Comparison of ENCODE assay signal across 20 cellular contexts in genomic region chr13:84912720-84913119, GRCh38.
"Had no signal": no experiment of that assay in that cellular context is flagged by ENCODE, and none has a peak within 500 bp of the region (broad histone marks: within the 10 kb centered on the region; RNA-seq: fewer than 3 reads in every experiment).

No MANE protein-coding gene starts in this region.

- H3K9me3 ChIP-seq: SJSA1 had no signal

- H3K4me3 ChIP-seq: K562, SJSA1, SK-N-MC had no signal

- H3K27ac ChIP-seq: HL-60, KMS-11, SJSA1, SK-N-MC had no signal

- ATAC-seq: K562 had no signal

- H3K9ac ChIP-seq: KMS-11 had no signal

- DNase-seq: MV-4-11, NCI-H1092, NCI-H1436, NCI-H187, NCI-H2029, NCI-H2081 treated with DMSO at 0.1 percent for 48 hours, NCI-H2227 treated with DMSO at 0.1 percent for 48 hours, NCI-H524, NCI-H526 treated with DMSO at 0.1 percent for 48 hours, NCI-H774, OCI-M1, Right ventricle myocardium superior, RPMI8226, SIG-M5, T-helper 1 cell had no signal

- H3K4me2 ChIP-seq: KMS-11 had no signal

- H3K4me1 ChIP-seq: SJSA1 had no signal

- H3K36me3 ChIP-seq: SJSA1 had no signal
